27 cellular contexts compared by ENCODE assay signal in genomic region chr6:161482517-161482903, GRCh38.
DNase-seq lines count a peak whose midpoint lies in the region; ATAC-seq and TF ChIP-seq lines count a peak whose summit lies in the region.
"Had no signal": no experiment of that assay in that cellular context is flagged by ENCODE, and none has a peak within 500 bp of the region (broad histone marks: within the 10 kb centered on the region; RNA-seq: fewer than 3 reads in every experiment).

No MANE protein-coding gene starts in this region.

- TF ChIP-seq CTCF in AG10803 (conservative IDR thresholded peaks at IDR 0.05; ENCODE audit: low read length) (no peak), choroid plexus epithelial cell (conservative IDR thresholded peaks at IDR 0.05; ENCODE audit: low read depth, low read length) (no peak), brain microvascular endothelial cell (IDR thresholded peaks at IDR 0.05; ENCODE audit: low read depth, low read length, missing control alignments) (no peak)

- H3K27ac ChIP-seq in brain microvascular endothelial cell = no peak overlapping the region
- H3K27ac ChIP-seq: adrenal gland, cardiac muscle cell, prostate gland had no signal

- DNase-seq in AG10803 (ENCODE audit: low read depth) (peak; percentile 44), choroid plexus epithelial cell (ENCODE audit: low read depth) (peak; percentile 26), left kidney (ENCODE audit: low read depth, low spot score) (peak; percentile 88), renal cortical epithelial cell (ENCODE audit: low read depth) (peak; percentile 98), NCI-H345 treated with DMSO at 0.1 percent for 48 hours (lab: John Stamatoyannopoulos, UW; ENCODE audit: unreplicated experiment) (no peak), brain microvascular endothelial cell (no peak)
- DNase-seq in stimulated activated naive B cell treated with anti-CD40 and anti-IgM and Interleukin-4, amounts not matched to agents 10 μg/mL and 1 μg/mL and 100 μg/mL, for 72 hours = no peak
- DNase-seq: activated CD4-positive, alpha-beta T cell treated with anti-CD3 and anti-CD28 coated beads for 1 hour; activated CD8-positive, alpha-beta memory T cell treated with anti-CD3 and anti-CD28 coated beads for 24 hours; activated T-cell treated with anti-CD3 and anti-CD28 coated beads, Interleukin-2, amount 50 U/mL, for 24 hours; COR-L47; dorsolateral prefrontal cortex; EL; erythroblast; left cardiac atrium; NCI-H1417; NCI-H2081 treated with DMSO at 0.1 percent for 48 hours; NCI-H524 treated with DMSO at 0.1 percent for 48 hours; stimulated activated naive CD8-positive, alpha-beta T cell treated with anti-CD3 and anti-CD28 coated beads, Interleukin-15, amount 100 ng/mL, for 72 hours; T-cell; trophoblast cell had no signal

- no peaks in the 10 kb centered on the region for H3K4me1 Mint-ChIP-seq in stimulated activated naive B cell treated with anti-CD40 and anti-IgM and Interleukin-4, amounts not matched to agents 10 μg/mL and 1 μg/mL and 100 μg/mL, for 72 hours
- H3K4me1 Mint-ChIP-seq: IgD-negative memory B cell; stimulated activated naive CD8-positive, alpha-beta T cell treated with anti-CD3 and anti-CD28 coated beads, Interleukin-15, amount 100 ng/mL, for 72 hours; T-cell had no signal

- no peak overlapping the region for H3K27ac Mint-ChIP-seq in stimulated activated naive B cell treated with anti-CD40 and anti-IgM and Interleukin-4, amounts not matched to agents 10 μg/mL and 1 μg/mL and 100 μg/mL, for 72 hours
- H3K27ac Mint-ChIP-seq: activated T-cell treated with anti-CD3 and anti-CD28 coated beads, Interleukin-2, amount 50 U/mL, for 24 hours; IgD-negative memory B cell; stimulated activated naive CD8-positive, alpha-beta T cell treated with anti-CD3 and anti-CD28 coated beads, Interleukin-15, amount 100 ng/mL, for 72 hours; T-cell had no signal

- no peaks in the 10 kb centered on the region for H3K27me3 ChIP-seq in brain microvascular endothelial cell (replicated peaks)
- H3K27me3 ChIP-seq: adrenal gland, cardiac muscle cell, dorsolateral prefrontal cortex had no signal

- H3K36me3 ChIP-seq in brain microvascular endothelial cell (replicated peaks) = no peaks in the 10 kb centered on the region
- H3K36me3 ChIP-seq: adrenal gland, cardiac muscle cell, prostate gland had no signal

- no peak overlapping the region for H3K4me3 ChIP-seq in AG10803 (ENCODE audit: low read length)
- no peak overlapping the region for H3K4me3 ChIP-seq in choroid plexus epithelial cell (ENCODE audit: low read depth, low read length)
- no peak overlapping the region for H3K4me3 ChIP-seq in brain microvascular endothelial cell (ENCODE audit: low read depth, low read length)
- H3K4me3 ChIP-seq: adrenal gland, cardiac muscle cell, dorsolateral prefrontal cortex, prostate gland had no signal

- in situ Hi-C loops in brain microvascular endothelial cell (cut with HindIII; ENCODE audit: low pct_ligation_motif_present, low sequenced_read_pairs) = no loop called here

- ATAC-seq in stimulated activated naive B cell treated with anti-CD40 and anti-IgM and Interleukin-4, amounts not matched to agents 10 μg/mL and 1 μg/mL and 100 μg/mL, for 72 hours (replicated peaks) = no peak
- no peak for ATAC-seq in GM19328 (IDR thresholded peaks at IDR 0.05; ENCODE audit: unreplicated experiment)
- ATAC-seq: left cardiac atrium; Panc1; stimulated activated naive CD8-positive, alpha-beta T cell treated with anti-CD3 and anti-CD28 coated beads, Interleukin-15, amount 100 ng/mL, for 72 hours; T-cell had no signal

- H3K27me3 Mint-ChIP-seq in stimulated activated naive B cell treated with anti-CD40 and anti-IgM and Interleukin-4, amounts not matched to agents 10 μg/mL and 1 μg/mL and 100 μg/mL, for 72 hours = no peaks in the 10 kb centered on the region
- H3K27me3 Mint-ChIP-seq: activated T-cell treated with anti-CD3 and anti-CD28 coated beads, Interleukin-2, amount 50 U/mL, for 24 hours; stimulated activated naive CD8-positive, alpha-beta T cell treated with anti-CD3 and anti-CD28 coated beads, Interleukin-15, amount 100 ng/mL, for 72 hours; T-cell had no signal

- H3K4me3 Mint-ChIP-seq in stimulated activated naive B cell treated with anti-CD40 and anti-IgM and Interleukin-4, amounts not matched to agents 10 μg/mL and 1 μg/mL and 100 μg/mL, for 72 hours = no peak overlapping the region
- H3K4me3 Mint-ChIP-seq: activated T-cell treated with anti-CD3 and anti-CD28 coated beads, Interleukin-2, amount 50 U/mL, for 24 hours; IgD-negative memory B cell; stimulated activated naive CD8-positive, alpha-beta T cell treated with anti-CD3 and anti-CD28 coated beads, Interleukin-15, amount 100 ng/mL, for 72 hours; T-cell had no signal

- no peaks in the 10 kb centered on the region for H3K9me3 Mint-ChIP-seq in stimulated activated naive B cell treated with anti-CD40 and anti-IgM and Interleukin-4, amounts not matched to agents 10 μg/mL and 1 μg/mL and 100 μg/mL, for 72 hours
- H3K9me3 Mint-ChIP-seq: activated T-cell treated with anti-CD3 and anti-CD28 coated beads, Interleukin-2, amount 50 U/mL, for 24 hours; IgD-negative memory B cell; stimulated activated naive CD8-positive, alpha-beta T cell treated with anti-CD3 and anti-CD28 coated beads, Interleukin-15, amount 100 ng/mL, for 72 hours had no signal

- H3K36me3 Mint-ChIP-seq in stimulated activated naive B cell treated with anti-CD40 and anti-IgM and Interleukin-4, amounts not matched to agents 10 μg/mL and 1 μg/mL and 100 μg/mL, for 72 hours = no peaks in the 10 kb centered on the region
- H3K36me3 Mint-ChIP-seq: IgD-negative memory B cell, T-cell had no signal

Comparison
In these comparisons a context has a peak if more than half of its experiments do, and no peak if none do; other contexts are left out.
1. DNase-seq: peak in AG10803 (single experiment), choroid plexus epithelial cell (single experiment), left kidney (single experiment) and renal cortical epithelial cell (single experiment); none in NCI-H345 treated with DMSO at 0.1 percent for 48 hours (single experiment), brain microvascular endothelial cell (single experiment) and stimulated activated naive B cell treated with anti-CD40 and anti-IgM and Interleukin-4, amounts not matched to agents 10 μg/mL and 1 μg/mL and 100 μg/mL, for 72 hours (single experiment).